23 cellular contexts compared by ENCODE assay signal in genomic region chr22:17138451-17139042, GRCh38. TPM values are rescaled to one million over a fixed set of nuclear protein-coding genes. Genes with fewer than 3 reads are reported as not detected.
"Had no signal": no experiment of that assay in that cellular context is flagged by ENCODE, and none has a peak within 500 bp of the region (broad histone marks: within the 10 kb centered on the region; RNA-seq: fewer than 3 reads in every experiment).

No MANE protein-coding gene starts in this region.

- H3K27ac ChIP-seq: esophagus muscularis mucosa, foreskin keratinocyte, left lung, neutrophil, right lobe of liver, thoracic aorta, uterus had no signal

- H3K4me3 ChIP-seq: esophagus muscularis mucosa, left lung, right lobe of liver, thoracic aorta, uterus had no signal

- H3K27me3 Mint-ChIP-seq: activated CD8-positive, alpha-beta memory T cell treated with anti-CD3 and anti-CD28 coated beads, Interleukin-2, amount 10 ng/mL, durations not matched to agents 7 days and 5 days; progenitor cell of endocrine pancreas; stimulated activated naive CD8-positive, alpha-beta T cell treated with anti-CD3 and anti-CD28 coated beads, Interleukin-15, Interleukin-2, amounts not matched to agents 100 ng/mL and 50 ng/mL, for 24 hours had no signal

- H3K9me3 ChIP-seq: esophagus muscularis mucosa, left lung, neutrophil, right lobe of liver, thoracic aorta, uterus had no signal

- H3K9me3 Mint-ChIP-seq: activated naive CD4-positive, alpha-beta T cell treated with anti-CD3 and anti-CD28 coated beads, Interleukin-2, amount 50 U/mL, for 72 hours; activated T-helper 2 cell treated with anti-CD3 and anti-CD28 coated beads, Interferon-gamma antibody, Interleukin-2, Interleukin-4, amounts not matched to agents 10 μg/mL and 5 μg/mL and 100 μg/mL, durations not matched to agents 14 hours and 24 hours and 36 hours; endodermal cell; nephron; stimulated activated effector memory CD8-positive, alpha-beta T cell treated with anti-CD3 and anti-CD28 coated beads, Interleukin-12 subunit alpha, Interleukin-12 subunit beta, amount 100 ng/mL, for 72 hours; stimulated activated naive CD8-positive, alpha-beta T cell treated with anti-CD3 and anti-CD28 coated beads, Interleukin-15, Interleukin-2, amounts not matched to agents 100 ng/mL and 50 ng/mL, for 24 hours had no signal

- H3K4me3 Mint-ChIP-seq: activated CD8-positive, alpha-beta memory T cell treated with anti-CD3 and anti-CD28 coated beads, Interleukin-2, amount 10 ng/mL, durations not matched to agents 7 days and 5 days; activated CD8-positive, alpha-beta T cell treated with anti-CD3 and anti-CD28 coated beads, Interleukin-2, amount 10 ng/mL, durations not matched to agents 7 days and 5 days; endodermal cell; nephron; stimulated activated effector memory CD8-positive, alpha-beta T cell treated with anti-CD3 and anti-CD28 coated beads, Interleukin-12 subunit alpha, Interleukin-12 subunit beta, amount 100 ng/mL, for 72 hours; stimulated activated naive CD8-positive, alpha-beta T cell treated with anti-CD3 and anti-CD28 coated beads, Interleukin-15, Interleukin-2, amounts not matched to agents 100 ng/mL and 50 ng/mL, for 24 hours had no signal

- H3K27me3 ChIP-seq: esophagus muscularis mucosa, foreskin keratinocyte, left lung, neutrophil, right lobe of liver, uterus had no signal

- H3K27ac Mint-ChIP-seq: activated CD8-positive, alpha-beta memory T cell treated with anti-CD3 and anti-CD28 coated beads, Interleukin-2, amount 10 ng/mL, durations not matched to agents 7 days and 5 days; activated CD8-positive, alpha-beta T cell treated with anti-CD3 and anti-CD28 coated beads, Interleukin-2, amount 10 ng/mL, durations not matched to agents 7 days and 5 days; activated T-helper 2 cell treated with anti-CD3 and anti-CD28 coated beads, Interferon-gamma antibody, Interleukin-2, Interleukin-4, amounts not matched to agents 10 μg/mL and 5 μg/mL and 100 μg/mL, durations not matched to agents 14 hours and 24 hours and 36 hours; endodermal cell; nephron; progenitor cell of endocrine pancreas; stimulated activated effector memory CD8-positive, alpha-beta T cell treated with anti-CD3 and anti-CD28 coated beads, Interleukin-12 subunit alpha, Interleukin-12 subunit beta, amount 100 ng/mL, for 72 hours; stimulated activated naive CD8-positive, alpha-beta T cell treated with anti-CD3 and anti-CD28 coated beads, Interleukin-15, Interleukin-2, amounts not matched to agents 100 ng/mL and 50 ng/mL, for 24 hours had no signal

- H3K36me3 ChIP-seq: uterus had no signal

- ATAC-seq: activated CD8-positive, alpha-beta memory T cell treated with anti-CD3 and anti-CD28 coated beads, Interleukin-2, amount 10 ng/mL, durations not matched to agents 7 days and 5 days; activated CD8-positive, alpha-beta T cell treated with anti-CD3 and anti-CD28 coated beads, Interleukin-2, amount 10 ng/mL, durations not matched to agents 7 days and 5 days; activated naive CD4-positive, alpha-beta T cell treated with anti-CD3 and anti-CD28 coated beads, Interleukin-2, amount 50 U/mL, for 72 hours; foreskin keratinocyte; left lung; right lobe of liver; stimulated activated effector memory CD8-positive, alpha-beta T cell treated with anti-CD3 and anti-CD28 coated beads, Interleukin-12 subunit alpha, Interleukin-12 subunit beta, amount 100 ng/mL, for 72 hours had no signal

- H3K4me1 Mint-ChIP-seq: activated CD8-positive, alpha-beta memory T cell treated with anti-CD3 and anti-CD28 coated beads, Interleukin-2, amount 10 ng/mL, durations not matched to agents 7 days and 5 days; endodermal cell; stimulated activated effector memory CD8-positive, alpha-beta T cell treated with anti-CD3 and anti-CD28 coated beads, Interleukin-12 subunit alpha, Interleukin-12 subunit beta, amount 100 ng/mL, for 72 hours had no signal

- H3K4me1 ChIP-seq: foreskin keratinocyte, left lung, right lobe of liver, uterus had no signal

- DNase-seq: activated CD8-positive, alpha-beta memory T cell treated with anti-CD3 and anti-CD28 coated beads, Interleukin-2, amount 10 ng/mL, durations not matched to agents 7 days and 5 days; activated CD8-positive, alpha-beta T cell treated with anti-CD3 and anti-CD28 coated beads, Interleukin-2, amount 10 ng/mL, durations not matched to agents 7 days and 5 days; activated T-cell treated with anti-CD3 and anti-CD28 coated beads, Interleukin-2, amount 50 U/mL, for 48 hours; cortex of kidney; endodermal cell; foreskin keratinocyte; kidney glomerular epithelial cell; left lung; mammary epithelial cell; right lobe of liver; stimulated activated CD4-positive, alpha-beta T cell treated with anti-CD3 and anti-CD28 coated beads, Interleukin-4, amount 100 ng/mL, for 24 hours; T-helper 2 cell; trophoblast cell; uterus had no signal

RNA-seq across cellular contexts. Expression of gene TMEM121B, which starts 17.4 kb away (rescaled TPM):
- total RNA-seq: activated CD8-positive, alpha-beta memory T cell treated with anti-CD3 and anti-CD28 coated beads, Interleukin-2, amount 10 ng/mL, durations not matched to agents 7 days and 5 days had no signal
